In genomic region chr20:31540406-31540805, GRCh38 we compare ENCODE assay signal across 22 cellular contexts. TPM values are rescaled to one million over a fixed set of nuclear protein-coding genes. Genes with fewer than 3 reads are reported as not detected.
DNase-seq lines count a peak whose midpoint lies in the region; ATAC-seq and TF ChIP-seq lines count a peak whose summit lies in the region.
"Had no signal": no experiment of that assay in that cellular context is flagged by ENCODE, and none has a peak within 500 bp of the region (broad histone marks: within the 10 kb centered on the region; RNA-seq: fewer than 3 reads in every experiment).

No MANE protein-coding gene starts in this region.

- H3K9me2 ChIP-seq in PC-9 (ENCODE audit: insufficient read depth): no peaks in the 10 kb centered on the region

- no peaks in the 10 kb centered on the region for H3K9me3 Mint-ChIP-seq in activated T-cell treated with anti-CD3 and anti-CD28 coated beads, Interleukin-2, amount 50 U/mL, for 72 hours
- no peaks in the 10 kb centered on the region for H3K9me3 Mint-ChIP-seq in activated T-cell treated with anti-CD3 and anti-CD28 coated beads, Interleukin-2, amount 50 U/mL, for 4 hours
- no peaks in the 10 kb centered on the region for H3K9me3 Mint-ChIP-seq in dendritic cell treated with granulocyte-macrophage colony-stimulating factor and Interleukin-4, amounts not matched to agents 40 ng/mL and 50 ng/mL, for 4 days
- no peaks in the 10 kb centered on the region for H3K9me3 Mint-ChIP-seq in stimulated activated naive B cell treated with anti-CD40 and anti-IgM and Interleukin-4, amounts not matched to agents 10 μg/mL and 1 μg/mL and 100 μg/mL, for 72 hours

- peaks cover 38% of the 10 kb centered on the region for H3K4me1 Mint-ChIP-seq in activated T-cell treated with anti-CD3 and anti-CD28 coated beads, Interleukin-2, amount 50 U/mL, for 72 hours (ENCODE audit: low read depth)
- peaks cover 16% of the 10 kb centered on the region for H3K4me1 Mint-ChIP-seq in activated T-cell treated with anti-CD3 and anti-CD28 coated beads, Interleukin-2, amount 50 U/mL, for 4 hours (ENCODE audit: low read depth)
- H3K4me1 Mint-ChIP-seq in dendritic cell treated with granulocyte-macrophage colony-stimulating factor and Interleukin-4, amounts not matched to agents 40 ng/mL and 50 ng/mL, for 4 days (ENCODE audit: low read depth): peaks cover 55% of the 10 kb centered on the region
- peaks cover 23 to 26% of the 10 kb centered on the region in 2 donors for H3K4me1 Mint-ChIP-seq in stimulated activated naive B cell treated with anti-CD40 and anti-IgM and Interleukin-4, amounts not matched to agents 10 μg/mL and 1 μg/mL and 100 μg/mL, for 72 hours

- no peak for DNase-seq in activated T-cell treated with anti-CD3 and anti-CD28 coated beads, Interleukin-2, amount 50 U/mL, for 72 hours
- no peak for DNase-seq in activated T-cell treated with anti-CD3 and anti-CD28 coated beads, Interleukin-2, amount 50 U/mL, for 4 hours
- DNase-seq in PC-9 (peak in 1 of 2 experiments; percentile 50), caudate nucleus (lab: John Stamatoyannopoulos, UW) (no peak), spleen (no peak)
- DNase-seq in stimulated activated naive B cell treated with anti-CD40 and anti-IgM and Interleukin-4, amounts not matched to agents 10 μg/mL and 1 μg/mL and 100 μg/mL, for 72 hours: no peak
- DNase-seq: HCEC 1CT, Karpas-422, NCI-H1092 treated with DMSO at 0.1 percent for 48 hours, NCI-H1436, NCI-H187, NCI-H2081 treated with DMSO at 0.1 percent for 48 hours, NCI-H2171, NCI-H226, NCI-H510A, NCI-H69, SIG-M5 had no signal

- no peak overlapping the region for H3K4me3 Mint-ChIP-seq in activated T-cell treated with anti-CD3 and anti-CD28 coated beads, Interleukin-2, amount 50 U/mL, for 72 hours
- no peak overlapping the region for H3K4me3 Mint-ChIP-seq in activated T-cell treated with anti-CD3 and anti-CD28 coated beads, Interleukin-2, amount 50 U/mL, for 4 hours
- no peak overlapping the region for H3K4me3 Mint-ChIP-seq in dendritic cell treated with granulocyte-macrophage colony-stimulating factor and Interleukin-4, amounts not matched to agents 40 ng/mL and 50 ng/mL, for 4 days
- no peak overlapping the region for H3K4me3 Mint-ChIP-seq in stimulated activated naive B cell treated with anti-CD40 and anti-IgM and Interleukin-4, amounts not matched to agents 10 μg/mL and 1 μg/mL and 100 μg/mL, for 72 hours

- no peaks in the 10 kb centered on the region for H3K27me3 ChIP-seq in PC-9 (ENCODE audit: insufficient read depth, low read depth)
- H3K27me3 ChIP-seq in spleen (replicated peaks in 1 of 7): no peaks in the 10 kb centered on the region

- TF ChIP-seq POLR2A in spleen (IDR thresholded peaks at IDR 0.05): no peak

- H3K4me3 ChIP-seq in PC-9: no peak overlapping the region
- H3K4me3 ChIP-seq in spleen: no peak overlapping the region
- H3K4me3 ChIP-seq: SK-N-MC had no signal

- WGBS in spleen, 5 donors: 90 to 99% (median 93%) methylated on average over 3 of the region's 3 CpGs

- ATAC-seq in activated T-cell treated with anti-CD3 and anti-CD28 coated beads, Interleukin-2, amount 50 U/mL, for 72 hours (replicated peaks in 1 of 2): no peak
- no peak for ATAC-seq in activated T-cell treated with anti-CD3 and anti-CD28 coated beads, Interleukin-2, amount 50 U/mL, for 4 hours
- no peak for ATAC-seq in stimulated activated naive B cell treated with anti-CD40 and anti-IgM and Interleukin-4, amounts not matched to agents 10 μg/mL and 1 μg/mL and 100 μg/mL, for 72 hours (replicated peaks)
- no peak for ATAC-seq in GM18511 (IDR thresholded peaks at IDR 0.05; ENCODE audit: unreplicated experiment)
- ATAC-seq: Panc1 had no signal

- H3K4me1 ChIP-seq in PC-9 (replicated peaks; ENCODE audit: insufficient read depth): peaks cover 72% of the 10 kb centered on the region
- peaks cover 0 to 66% (median 26%) of the 10 kb centered on the region in 6 donors for H3K4me1 ChIP-seq in spleen

- TF ChIP-seq CTCF in PC-9 (conservative IDR thresholded peaks at IDR 0.05) (no peak), spleen (IDR thresholded peaks at IDR 0.05 in 8 of 11, conservative IDR thresholded peaks at IDR 0.05 in 3 of 11) (no peak)

- no TSS peak for BruUV-seq in PC-9 (replicated peaks; lab: Mats Ljungman, UMichigan)

- H3K36me3 ChIP-seq in PC-9 (ENCODE audit: low read depth) (peaks cover 43% of the 10 kb centered on the region), spleen (peaks cover 0 to 99% (median 67%) of the 10 kb centered on the region in 6 donors)

- 0 out of 2 replicates have a peak, but pooled peaks cover 4% of the 10 kb centered on the region for H4K20me1 ChIP-seq in PC-9 (ENCODE audit: insufficient read depth)

- no peaks in the 10 kb centered on the region for H3K27me3 Mint-ChIP-seq in activated T-cell treated with anti-CD3 and anti-CD28 coated beads, Interleukin-2, amount 50 U/mL, for 72 hours (ENCODE audit: low read depth)
- no peaks in the 10 kb centered on the region for H3K27me3 Mint-ChIP-seq in activated T-cell treated with anti-CD3 and anti-CD28 coated beads, Interleukin-2, amount 50 U/mL, for 4 hours (ENCODE audit: low read depth)
- H3K27me3 Mint-ChIP-seq in dendritic cell treated with granulocyte-macrophage colony-stimulating factor and Interleukin-4, amounts not matched to agents 40 ng/mL and 50 ng/mL, for 4 days: no peaks in the 10 kb centered on the region
- no peaks in the 10 kb centered on the region for H3K27me3 Mint-ChIP-seq in stimulated activated naive B cell treated with anti-CD40 and anti-IgM and Interleukin-4, amounts not matched to agents 10 μg/mL and 1 μg/mL and 100 μg/mL, for 72 hours

- H3K4me2 ChIP-seq in PC-9: no peak overlapping the region

- peaks cover 71% of the 10 kb centered on the region for H3F3A ChIP-seq in PC-9 (ENCODE audit: insufficient read depth, low read depth)

- H3K27ac Mint-ChIP-seq in activated T-cell treated with anti-CD3 and anti-CD28 coated beads, Interleukin-2, amount 50 U/mL, for 72 hours: peak overlapping the region; percentile 13
- H3K27ac Mint-ChIP-seq in dendritic cell treated with granulocyte-macrophage colony-stimulating factor and Interleukin-4, amounts not matched to agents 40 ng/mL and 50 ng/mL, for 4 days: peak overlapping the region; percentile 28
- peak overlapping the region; percentile 42 for H3K27ac Mint-ChIP-seq in stimulated activated naive B cell treated with anti-CD40 and anti-IgM and Interleukin-4, amounts not matched to agents 10 μg/mL and 1 μg/mL and 100 μg/mL, for 72 hours

- H3K27ac ChIP-seq in PC-9 (peak overlapping the region; percentile 89), caudate nucleus (ENCODE audit: low read depth, low read length) (no peak overlapping the region), spleen (no peak overlapping the region)
- H3K27ac ChIP-seq: HL-60, SK-N-MC had no signal

- H3K79me2 ChIP-seq in PC-9 (ENCODE audit: low read depth): peaks cover 43% of the 10 kb centered on the region

- no peak overlapping the region for H2AFZ ChIP-seq in PC-9

- H3K9me3 ChIP-seq in PC-9 (ENCODE audit: insufficient read depth, low read depth) (no peaks in the 10 kb centered on the region), spleen (no peaks in the 10 kb centered on the region)

- CTCF ChIA-PET in PC-9 (lab: Charles Lee): interaction anchor here (1.8 kb wide), 1 partner anchor 72 kb away, joined by 8 read pairs; no protein-coding TSS in a partner anchor

- peaks cover 7 to 13% of the 10 kb centered on the region in 2 donors for H3K36me3 Mint-ChIP-seq in activated T-cell treated with anti-CD3 and anti-CD28 coated beads, Interleukin-2, amount 50 U/mL, for 72 hours (ENCODE audit: insufficient read depth in 2 of 2)
- peaks cover 28% of the 10 kb centered on the region for H3K36me3 Mint-ChIP-seq in activated T-cell treated with anti-CD3 and anti-CD28 coated beads, Interleukin-2, amount 50 U/mL, for 4 hours (ENCODE audit: insufficient read depth)
- peaks cover 94% of the 10 kb centered on the region for H3K36me3 Mint-ChIP-seq in dendritic cell treated with granulocyte-macrophage colony-stimulating factor and Interleukin-4, amounts not matched to agents 40 ng/mL and 50 ng/mL, for 4 days (ENCODE audit: low read depth)
- peaks cover 29 to 64% of the 10 kb centered on the region in 2 donors for H3K36me3 Mint-ChIP-seq in stimulated activated naive B cell treated with anti-CD40 and anti-IgM and Interleukin-4, amounts not matched to agents 10 μg/mL and 1 μg/mL and 100 μg/mL, for 72 hours

- POLR2A ChIA-PET in PC-9 (lab: Charles Lee; ENCODE audit: unreplicated experiment): interaction anchor here (0.7 kb wide), 1 partner anchor 9 kb away, joined by 5 read pairs; no protein-coding TSS in a partner anchor

- intact Hi-C loops in PC-9 (cut with micrococcal nuclease; ENCODE audit: unreplicated experiment): no loop called here
- intact Hi-C loops in dendritic cell treated with granulocyte-macrophage colony-stimulating factor and Interleukin-4, amounts not matched to agents 40 ng/mL and 50 ng/mL, for 4 days (cut with micrococcal nuclease): no loop called here
- intact Hi-C loops in spleen (cut with DNase I; ENCODE audit: low total_unique reads): no loop called here

RNA-seq across cellular contexts. Expression of gene HM13, which starts 26.2 kb away (rescaled TPM):
- 100 to 1,000 TPM; 131 to 146 TPM for total RNA-seq in activated T-cell treated with anti-CD3 and anti-CD28 coated beads, Interleukin-2, amount 50 U/mL, for 72 hours
- total RNA-seq in activated T-cell treated with anti-CD3 and anti-CD28 coated beads, Interleukin-2, amount 50 U/mL, for 4 hours: 100 to 1,000 TPM; 191 to 210 (median 195) TPM
- 220 and 272 TPM in 2 replicates for total RNA-seq in PC-9 (2021)
- total RNA-seq in spleen: 100 to 1,000 TPM in 5 of 7 donors, 10 to 100 TPM in 2; 66.7 to 122 (median 104) TPM
- polyA plus RNA-seq in spleen: 100 to 1,000 TPM in 1 of 3 donors, 10 to 100 TPM in 2; 62.1 to 105 (median 67.6) TPM
